In genomic region chr16:4506450-4506849, GRCh38 we compare ENCODE assay signal across 7 cellular contexts. TPM values are rescaled to one million over a fixed set of nuclear protein-coding genes. Genes with fewer than 3 reads are reported as not detected.
A peak's percentile ranks its signal among the peaks of the same experiment; 100 is the strongest.
DNase-seq lines count a peak whose midpoint lies in the region; ATAC-seq and TF ChIP-seq lines count a peak whose summit lies in the region.

No MANE protein-coding gene starts in this region.

- in situ Hi-C loops in KBM-7 (cut with MboI; ENCODE audit: low pct_unique_long_range_greater_than_20kb, low sequenced_read_pairs): no loop called here

- H3K79me1 ChIP-seq in trophoblast cell (ENCODE audit: low read length): no peaks in the 10 kb centered on the region

- H3K27ac ChIP-seq in RWPE1: peak overlapping the region; percentile 20; the same call in 1 of the 2 replicates
- peak overlapping the region in 1 of 4 donors; percentile 4 for H3K27ac ChIP-seq in gastroesophageal sphincter
- H3K27ac ChIP-seq in trophoblast cell (ENCODE audit: low read depth, low read length): no peak overlapping the region

- H2BK120ac ChIP-seq in trophoblast cell (ENCODE audit: insufficient read depth, low read length, poor library complexity): no peak overlapping the region

- H3K4me3 Mint-ChIP-seq in activated naive CD4-positive, alpha-beta T cell treated with anti-CD3 and anti-CD28 coated beads, Interleukin-2, amount 10 ng/mL, durations not matched to agents 7 days and 5 days: peak overlapping the region; percentile 61

- no peak overlapping the region for H2AK5ac ChIP-seq in trophoblast cell (ENCODE audit: low read length)

- no peak overlapping the region for H3K23ac ChIP-seq in trophoblast cell (ENCODE audit: low read length)

- DNase-seq in GM12864 (ENCODE audit: low read depth) (peak; percentile 58), KBM-7 (peak; percentile 71), RWPE1 (ENCODE audit: low spot score) (peak; percentile 45), trophoblast cell (peak; percentile 51 to 85), NCI-H187 (lab: John Stamatoyannopoulos, UW) (no peak)
- DNase-seq in activated naive CD4-positive, alpha-beta T cell treated with anti-CD3 and anti-CD28 coated beads, Interleukin-2, amount 10 ng/mL, durations not matched to agents 7 days and 5 days: peak; percentile 76

- H3K36me3 Mint-ChIP-seq in activated naive CD4-positive, alpha-beta T cell treated with anti-CD3 and anti-CD28 coated beads, Interleukin-2, amount 10 ng/mL, durations not matched to agents 7 days and 5 days: peaks cover 53% of the 10 kb centered on the region

- H4K12ac ChIP-seq in trophoblast cell (ENCODE audit: low read depth, low read length): no peak overlapping the region

- no peak overlapping the region for H3K4me3 ChIP-seq in GM12864 (ENCODE audit: low read depth, low read length)
- no peak overlapping the region for H3K4me3 ChIP-seq in gastroesophageal sphincter
- H3K4me3 ChIP-seq in trophoblast cell (ENCODE audit: low read depth, low read length): no peak overlapping the region

- H3K27ac Mint-ChIP-seq in activated naive CD4-positive, alpha-beta T cell treated with anti-CD3 and anti-CD28 coated beads, Interleukin-2, amount 10 ng/mL, durations not matched to agents 7 days and 5 days: peak overlapping the region; percentile 95

- H3K4me2 ChIP-seq in trophoblast cell (ENCODE audit: low read length): no peak overlapping the region

- H3K36me3 ChIP-seq in gastroesophageal sphincter: peaks cover 0 to 55% of the 10 kb centered on the region in 2 donors
- H3K36me3 ChIP-seq in trophoblast cell (ENCODE audit: control insufficient read depth in 1 of 2, insufficient read depth in 2 of 2, low read length in 2 of 2): peaks cover 39 to 45% of the 10 kb centered on the region in 2 experiments

- H3K27me3 ChIP-seq in gastroesophageal sphincter (no peaks in the 10 kb centered on the region), trophoblast cell (ENCODE audit: insufficient read depth, low read length) (no peaks in the 10 kb centered on the region)

- no peak for TF ChIP-seq EP300 in gastroesophageal sphincter (IDR thresholded peaks at IDR 0.05)

- H2BK5ac ChIP-seq in trophoblast cell (ENCODE audit: low read depth, low read length, poor library complexity): no peak overlapping the region

- no peak overlapping the region for H2AFZ ChIP-seq in trophoblast cell (ENCODE audit: insufficient read depth, low read length, poor library complexity)

- H2BK12ac ChIP-seq in trophoblast cell (ENCODE audit: low read length): no peak overlapping the region

- H3K14ac ChIP-seq in trophoblast cell (ENCODE audit: low read length): no peak overlapping the region

- no peak overlapping the region for H3K4ac ChIP-seq in trophoblast cell (ENCODE audit: low read depth, low read length)

- H3K4me1 ChIP-seq in gastroesophageal sphincter (peaks cover 0 to 34% (median 7%) of the 10 kb centered on the region in 3 donors), trophoblast cell (ENCODE audit: control insufficient read depth in 1 of 2, insufficient read depth in 2 of 2, low read length in 2 of 2) (peaks cover 2 to 5% of the 10 kb centered on the region in 2 experiments)

- POLR2A ChIA-PET in RWPE1 (lab: Yijun Ruan, JAX; ENCODE audit: low non-redundant PET): no interaction called here

- H4K91ac ChIP-seq in trophoblast cell (ENCODE audit: low read depth, low read length): no peak overlapping the region

- peaks cover 63% of the 10 kb centered on the region for H3K4me1 Mint-ChIP-seq in activated naive CD4-positive, alpha-beta T cell treated with anti-CD3 and anti-CD28 coated beads, Interleukin-2, amount 10 ng/mL, durations not matched to agents 7 days and 5 days

- H3K9ac ChIP-seq in trophoblast cell (ENCODE audit: low read length): no peak overlapping the region

- TF ChIP-seq POLR2A in gastroesophageal sphincter (IDR thresholded peaks at IDR 0.05): no peak

- ATAC-seq in gastroesophageal sphincter: peak; percentile 86

- 0% methylated on average over 3 of the region's 3 CpGs; no CpG with 5 or more reads in 1 of the 2 donors for WGBS in gastroesophageal sphincter (ENCODE audit: low coverage in 1 of 2), 2 donors
- WGBS in trophoblast cell (ENCODE audit: extremely low coverage, insufficient coverage, insufficient read length): no CpG with 5 or more reads among the region's 3 CpGs

- CTCF ChIA-PET in RWPE1 (lab: Yijun Ruan, JAX): interaction anchor here (0.6 to 1.9 kb wide), 7 partner anchors 10 to 118 kb away, joined by 3 to 5 read pairs (median 4); partner anchors contain the start of genes HMOX2 and MGRN1
- CTCF ChIA-PET in activated naive CD4-positive, alpha-beta T cell treated with anti-CD3 and anti-CD28 coated beads, Interleukin-2, amount 10 ng/mL, durations not matched to agents 7 days and 5 days (lab: Charles Lee): interaction anchor here (0.8 to 6.4 kb wide), 21 partner anchors 8 to 229 kb away, joined by 3 to 83 read pairs (median 6); partner anchors contain the start of genes HMOX2 and MGRN1

- no peak overlapping the region for H3K18ac ChIP-seq in trophoblast cell (ENCODE audit: low read length)

- H3K79me2 ChIP-seq in trophoblast cell (ENCODE audit: control insufficient read depth, insufficient read depth, low read length, poor library complexity): peaks cover 2% of the 10 kb centered on the region

- H3K27me3 Mint-ChIP-seq in activated naive CD4-positive, alpha-beta T cell treated with anti-CD3 and anti-CD28 coated beads, Interleukin-2, amount 10 ng/mL, durations not matched to agents 7 days and 5 days: no peaks in the 10 kb centered on the region

- H3K9me3 ChIP-seq in gastroesophageal sphincter (no peaks in the 10 kb centered on the region), trophoblast cell (ENCODE audit: insufficient read depth, low read depth, low read length) (peaks cover 4% of the 10 kb centered on the region)

- H3K9me3 Mint-ChIP-seq in activated naive CD4-positive, alpha-beta T cell treated with anti-CD3 and anti-CD28 coated beads, Interleukin-2, amount 10 ng/mL, durations not matched to agents 7 days and 5 days: no peaks in the 10 kb centered on the region

- peak; percentile 97 for TF ChIP-seq CTCF in GM12864 (IDR thresholded peaks at IDR 0.05; ENCODE audit: low read depth, low read length, missing control alignments)
- TF ChIP-seq CTCF in RWPE1 (conservative IDR thresholded peaks at IDR 0.05; ENCODE audit: low read depth): peak; percentile 81
- peak in 3 of 4 experiments; percentile 78 to 87 (median 86) for TF ChIP-seq CTCF in gastroesophageal sphincter (IDR thresholded peaks at IDR 0.05)

- no peak overlapping the region for H4K8ac ChIP-seq in trophoblast cell (ENCODE audit: low read depth, low read length)

RNA-seq across cellular contexts. Expression of gene HMOX2, which starts 30.3 kb away (rescaled TPM):
- total RNA-seq in gastroesophageal sphincter: 10 to 100 TPM; 26.3 to 66.3 (median 36.2) TPM
- 31.1 and 32.4 TPM in 2 replicates for polyA plus RNA-seq in trophoblast cell (2013)

RNA-seq across cellular contexts. Expression of gene NMRAL1, which starts 32.0 kb away (rescaled TPM):
- 10 to 100 TPM; 32.9 to 49.7 (median 39.3) TPM for total RNA-seq in gastroesophageal sphincter
- 55.3 and 56.9 TPM in 2 replicates for polyA plus RNA-seq in trophoblast cell (2013)

RNA-seq across cellular contexts. Expression of gene CDIP1, which starts 32.1 kb away (rescaled TPM):
- 10 to 100 TPM; 13.2 to 31.5 (median 18.7) TPM for total RNA-seq in gastroesophageal sphincter
- polyA plus RNA-seq in trophoblast cell (2013): 11.1 and 11.9 TPM in 2 replicates

RNA-seq across cellular contexts. Expression of gene C16orf96, which starts 49.7 kb away (rescaled TPM):
- under 1 TPM in 1 of 4 donors, not detected in 3; 0.40 TPM for total RNA-seq in gastroesophageal sphincter
- 0.10 and 0.12 TPM in 2 replicates for polyA plus RNA-seq in trophoblast cell (2013)

Comparison
In these comparisons a context has a peak if more than half of its experiments do, and no peak if none do; other contexts are left out.
1. DNase-seq: peak in GM12864 (single experiment), KBM-7 (single experiment), RWPE1 (single experiment), activated naive CD4-positive, alpha-beta T cell treated with anti-CD3 and anti-CD28 coated beads, Interleukin-2, amount 10 ng/mL, durations not matched to agents 7 days and 5 days (single experiment) and trophoblast cell (2 of 2); none in NCI-H187 (0 of 2).
2. Peak in every context shown above with its lines, with median percentiles within 50 percentile points of each other: CTCF ChIP-seq.